Comparison of ENCODE assay signal across 1 cellular context in the genomic region with DNA sequence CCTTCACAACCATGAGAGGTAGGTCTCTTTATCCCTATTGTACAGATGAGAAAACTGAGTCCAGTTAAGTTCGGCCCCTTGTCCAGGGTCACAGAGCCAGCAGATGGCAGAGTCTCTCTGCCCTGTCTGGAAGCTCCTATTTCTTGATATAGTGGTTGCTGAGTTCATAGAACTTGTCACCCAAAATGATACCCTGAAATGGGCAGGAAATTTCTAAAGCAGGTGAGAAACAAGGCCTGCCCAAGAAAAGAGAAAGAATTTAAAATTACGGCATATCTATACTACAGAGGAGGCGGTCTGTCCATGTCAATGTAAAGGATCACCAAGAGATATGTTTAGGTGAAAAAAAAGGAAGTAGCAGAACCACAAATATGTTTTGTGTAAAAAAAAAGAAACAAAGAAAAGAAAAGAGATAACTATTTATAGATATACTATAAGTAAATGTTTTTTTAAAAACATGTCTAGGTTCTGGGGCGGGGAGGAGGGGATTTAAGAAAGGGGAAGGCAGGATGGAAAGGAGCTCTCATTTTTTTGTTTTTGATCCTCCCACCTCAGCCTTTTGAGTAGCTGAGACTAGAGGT.
TF ChIP-seq lines count a peak whose summit lies in the region.

No MANE protein-coding gene starts in this region.

TF ChIP-seq in SK-N-SH treated with all-trans-retinoic acid at 6 μM for 48 hours, 23 proteins besides CTCF, POLR2A, EP300 and RAD21 (continued from another document):
- no peak for TF ChIP-seq ZC3H10 (CRISPR knock-in tag; IDR thresholded peaks at IDR 0.05)
TF ChIP-seq in SK-N-SH treated with all-trans-retinoic acid at 6 μM for 48 hours: peak in this region for 0.
